8 cellular contexts compared by ENCODE assay signal in genomic region chr15:79283252-79284048, GRCh38. TPM values are rescaled to one million over a fixed set of nuclear protein-coding genes. Genes with fewer than 3 reads are reported as not detected.
DNase-seq lines count a peak whose midpoint lies in the region; ATAC-seq and TF ChIP-seq lines count a peak whose summit lies in the region.

No MANE protein-coding gene starts in this region.

- H3K27ac ChIP-seq in SK-N-SH (ENCODE audit: low read depth in 2 of 2, low read length in 1 of 2) (no peak overlapping the region), dorsolateral prefrontal cortex (peak overlapping the region in 45 of 59 donors; percentile 1 to 82 (median 52)), gastrocnemius medialis (no peak overlapping the region)

- TF ChIP-seq POLR2A in gastrocnemius medialis (IDR thresholded peaks at IDR 0.05), result no peak

- TF ChIP-seq CTCF in SK-N-SH (IDR thresholded peaks at IDR 0.05), result no peak
- TF ChIP-seq CTCF in dorsolateral prefrontal cortex (IDR thresholded peaks at IDR 0.05 in 54 of 56, conservative IDR thresholded peaks at IDR 0.05 in 2 of 56; ENCODE audit: low read depth in 1 of 56, partially characterized antibody in 56 of 56), result peak in 2 of 56 donors; percentile 8 to 11
- TF ChIP-seq CTCF in gastrocnemius medialis (IDR thresholded peaks at IDR 0.05 in 4 of 5, conservative IDR thresholded peaks at IDR 0.05 in 1 of 5), result no peak
- TF ChIP-seq CTCF in HFFc6 (IDR thresholded peaks at IDR 0.05), result no peak

- POLR2A ChIA-PET in SK-N-SH (lab: Yijun Ruan, JAX), result no interaction called here

- ATAC-seq in gastrocnemius medialis, result no peak

- no peaks in the 10 kb centered on the region for H3K9me2 ChIP-seq in SK-N-SH

- DNase-seq in H7 (peak; percentile 87), SK-N-SH (peak; percentile 69), dorsolateral prefrontal cortex (peak in 8 of 10 donors; percentile 27 to 71 (median 52)), medulla oblongata (ENCODE audit: extremely low spot score) (peak; percentile 5), NCI-H446 (lab: John Stamatoyannopoulos, UW) (no peak), gastrocnemius medialis (no peak), NCI-H1105 treated with DMSO at 0.1 percent for 48 hours (lab: John Stamatoyannopoulos, UW) (no peak), HFFc6 (no peak)

- H3K9me3 Mint-ChIP-seq in HFFc6, result no peaks in the 10 kb centered on the region

- no peak overlapping the region for H3K4me3 ChIP-seq in H7 (ENCODE audit: insufficient read depth, low read depth, low read length)
- H3K4me3 ChIP-seq in SK-N-SH (ENCODE audit: low read depth in 2 of 2, low read length in 1 of 2), result peak overlapping the region in 1 of 2 experiments; percentile 28; a peak in 1 of 4 replicates
- H3K4me3 ChIP-seq in dorsolateral prefrontal cortex, result peak overlapping the region in 58 of 59 donors; percentile 13 to 71 (median 54)
- no peak overlapping the region for H3K4me3 ChIP-seq in gastrocnemius medialis

- no peaks in the 10 kb centered on the region for H3K9me3 ChIP-seq in SK-N-SH
- H3K9me3 ChIP-seq in gastrocnemius medialis, result no peaks in the 10 kb centered on the region

- no peak for TF ChIP-seq RAD21 in SK-N-SH (IDR thresholded peaks at IDR 0.05; ENCODE audit: low read length)

- intact Hi-C loops in dorsolateral prefrontal cortex (cut with DNase I) (no loop called here), gastrocnemius medialis (cut with DNase I; ENCODE audit: low total_unique reads) (no loop called here)

- 0 out of 2 replicates have a peak overlapping the region, but pooled peaks have one; percentile 31 for H3K4me2 ChIP-seq in SK-N-SH

- no peak overlapping the region for H3K4me3 Mint-ChIP-seq in HFFc6

- H3K4me1 ChIP-seq in SK-N-SH (ENCODE audit: control insufficient read depth in 1 of 2, insufficient read depth in 2 of 2, low read depth in 1 of 2, low read length in 1 of 2), result peaks cover 0 to 10% of the 10 kb centered on the region in 2 experiments; a peak in 1 of 4 replicates
- H3K4me1 ChIP-seq in gastrocnemius medialis, result no peaks in the 10 kb centered on the region

- H3K79me2 ChIP-seq in SK-N-SH (ENCODE audit: insufficient read depth), result no peaks in the 10 kb centered on the region

- H3F3A ChIP-seq in SK-N-SH (replicated peaks; ENCODE audit: insufficient read depth), result no peaks in the 10 kb centered on the region

- CTCF ChIA-PET in SK-N-SH (lab: Yijun Ruan, JAX), result interaction anchor here (0.7 to 1.5 kb wide), 3 partner anchors 27 to 98 kb away, joined by 3 to 6 read pairs (median 5); partner anchors contain the start of gene TMED3

- no peaks in the 10 kb centered on the region for H3K4me1 Mint-ChIP-seq in HFFc6 (ENCODE audit: low read depth)

- H3K27me3 Mint-ChIP-seq in HFFc6 (ENCODE audit: insufficient read depth), result peaks cover 22% of the 10 kb centered on the region

- H3K27ac Mint-ChIP-seq in HFFc6, result no peak overlapping the region

- H3K36me3 ChIP-seq in H7 (replicated peaks; ENCODE audit: control insufficient read depth, insufficient read depth, low read length) (no peaks in the 10 kb centered on the region), SK-N-SH (replicated peaks in 1 of 2; ENCODE audit: control insufficient read depth in 1 of 2, insufficient read depth in 2 of 2, low read length in 1 of 2) (no peaks in the 10 kb centered on the region), gastrocnemius medialis (no peaks in the 10 kb centered on the region)

- no peaks in the 10 kb centered on the region for H3K36me3 Mint-ChIP-seq in HFFc6 (ENCODE audit: low read depth)

- in situ Hi-C loops in gastrocnemius medialis (cut with MboI; ENCODE audit: low sequenced_read_pairs in 4 of 4), result no loop called here

- H2AFZ ChIP-seq in SK-N-SH (ENCODE audit: low read depth), result no peak overlapping the region

- H3K27me3 ChIP-seq in H7 (ENCODE audit: control insufficient read depth, insufficient read depth, low read length) (peaks cover 40% of the 10 kb centered on the region), SK-N-SH (ENCODE audit: insufficient read depth) (peaks cover 18% of the 10 kb centered on the region; the same call in 1 of the 2 replicates), dorsolateral prefrontal cortex (peaks cover 0 to 60% (median 22%) of the 10 kb centered on the region in 45 donors), gastrocnemius medialis (peaks cover 38 to 52% (median 41%) of the 10 kb centered on the region in 3 donors)

- TF ChIP-seq EP300 in SK-N-SH (IDR thresholded peaks at IDR 0.05; ENCODE audit: borderline replicate concordance in 1 of 2, low read depth in 1 of 2, low read length in 1 of 2), result no peak

- H4K20me1 ChIP-seq in SK-N-SH (ENCODE audit: insufficient read depth), result 0 out of 2 replicates have a peak, but pooled peaks cover 4% of the 10 kb centered on the region

- 15% methylated on average over 33 of the region's 46 CpGs for WGBS in SK-N-SH (ENCODE audit: low lambda C conversion rate)

- H3K9ac ChIP-seq in SK-N-SH, result no peak overlapping the region

TF ChIP-seq in SK-N-SH, 30 proteins besides CTCF, POLR2A, EP300 and RAD21:
- no peak for TF ChIP-seq POLR2AphosphoS5 (IDR thresholded peaks at IDR 0.05; ENCODE audit: low read depth, low read length)
- TF ChIP-seq, protein P1, sequence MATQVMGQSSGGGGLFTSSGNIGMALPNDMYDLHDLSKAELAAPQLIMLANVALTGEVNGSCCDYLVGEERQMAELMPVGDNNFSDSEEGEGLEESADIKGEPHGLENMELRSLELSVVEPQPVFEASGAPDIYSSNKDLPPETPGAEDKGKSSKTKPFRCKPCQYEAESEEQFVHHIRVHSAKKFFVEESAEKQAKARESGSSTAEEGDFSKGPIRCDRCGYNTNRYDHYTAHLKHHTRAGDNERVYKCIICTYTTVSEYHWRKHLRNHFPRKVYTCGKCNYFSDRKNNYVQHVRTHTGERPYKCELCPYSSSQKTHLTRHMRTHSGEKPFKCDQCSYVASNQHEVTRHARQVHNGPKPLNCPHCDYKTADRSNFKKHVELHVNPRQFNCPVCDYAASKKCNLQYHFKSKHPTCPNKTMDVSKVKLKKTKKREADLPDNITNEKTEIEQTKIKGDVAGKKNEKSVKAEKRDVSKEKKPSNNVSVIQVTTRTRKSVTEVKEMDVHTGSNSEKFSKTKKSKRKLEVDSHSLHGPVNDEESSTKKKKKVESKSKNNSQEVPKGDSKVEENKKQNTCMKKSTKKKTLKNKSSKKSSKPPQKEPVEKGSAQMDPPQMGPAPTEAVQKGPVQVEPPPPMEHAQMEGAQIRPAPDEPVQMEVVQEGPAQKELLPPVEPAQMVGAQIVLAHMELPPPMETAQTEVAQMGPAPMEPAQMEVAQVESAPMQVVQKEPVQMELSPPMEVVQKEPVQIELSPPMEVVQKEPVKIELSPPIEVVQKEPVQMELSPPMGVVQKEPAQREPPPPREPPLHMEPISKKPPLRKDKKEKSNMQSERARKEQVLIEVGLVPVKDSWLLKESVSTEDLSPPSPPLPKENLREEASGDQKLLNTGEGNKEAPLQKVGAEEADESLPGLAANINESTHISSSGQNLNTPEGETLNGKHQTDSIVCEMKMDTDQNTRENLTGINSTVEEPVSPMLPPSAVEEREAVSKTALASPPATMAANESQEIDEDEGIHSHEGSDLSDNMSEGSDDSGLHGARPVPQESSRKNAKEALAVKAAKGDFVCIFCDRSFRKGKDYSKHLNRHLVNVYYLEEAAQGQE (IDR thresholded peaks at IDR 0.05; ENCODE audit: low read depth, low read length), result peak; percentile 99

RNA-seq across cellular contexts. Expression of gene ANKRD34C, which starts 0.9 kb away (rescaled TPM):
- total RNA-seq in H7 (2014; rRNA removed; shearing (Covaris generic)), result not detected in 2 replicates
- polyA plus RNA-seq in SK-N-SH (2012; rRNA removed), result not detected in 2 replicates
- polyA plus RNA-seq in SK-N-SH (2012; cell fraction: cytosol; rRNA removed), result not detected in 2 replicates
- polyA plus RNA-seq in SK-N-SH (2012; cell fraction: nucleus; rRNA removed), result not detected in 2 replicates
- total RNA-seq in dorsolateral prefrontal cortex, result 10 to 100 TPM in 2 of 120 experiments, 1 to 10 TPM in 118; 1.2 to 12.4 (median 4.4) TPM
- not detected for total RNA-seq in gastrocnemius medialis
- not detected for total RNA-seq in HFFc6 (2021; fragmentation: NEBNext Ultra II Directional; extraction: Animal tissue kit (Norgen Biotek cat#: 25700))

RNA-seq across cellular contexts. Expression of gene TMED3, which starts 27.5 kb away (rescaled TPM):
- 65.7 and 71.8 TPM in 2 replicates for total RNA-seq in H7 (2014; rRNA removed; shearing (Covaris generic))
- polyA plus RNA-seq in SK-N-SH (2012; rRNA removed), result 128 and 148 TPM in 2 replicates
- polyA plus RNA-seq in SK-N-SH (2012; cell fraction: cytosol; rRNA removed), result 103 and 135 TPM in 2 replicates
- polyA plus RNA-seq in SK-N-SH (2012; cell fraction: nucleus; rRNA removed), result 53.6 and 61.4 TPM in 2 replicates
- total RNA-seq in dorsolateral prefrontal cortex (10 to 100 TPM; 12.4 to 30.9 (median 24.0) TPM), gastrocnemius medialis (1 to 10 TPM; 1.3 to 7.0 (median 5.4) TPM)
- total RNA-seq in HFFc6 (2021; fragmentation: NEBNext Ultra II Directional; extraction: Animal tissue kit (Norgen Biotek cat#: 25700)), result 100 to 1,000 TPM; 135 to 176 (median 154) TPM

Comparison
In these comparisons a context has a peak if more than half of its experiments do, and no peak if none do; other contexts are left out.
1. DNase-seq: peak in H7 (single experiment), SK-N-SH (single experiment), dorsolateral prefrontal cortex (8 of 10) and medulla oblongata (single experiment); none in NCI-H446 (0 of 2), gastrocnemius medialis (0 of 2), NCI-H1105 treated with DMSO at 0.1 percent for 48 hours (single experiment) and HFFc6 (single experiment).
2. H3K4me3 ChIP-seq: peak in dorsolateral prefrontal cortex (58 of 59); none in H7 (single experiment) and gastrocnemius medialis (0 of 4).
3. H3K27ac ChIP-seq: peak in dorsolateral prefrontal cortex (45 of 59); none in SK-N-SH (0 of 2) and gastrocnemius medialis (0 of 4).